ENCODE assay signal across 9 cellular contexts in genomic region chr1:145891143-145891542, GRCh38. TPM values are rescaled to one million over a fixed set of nuclear protein-coding genes. Genes with fewer than 3 reads are reported as not detected.
DNase-seq lines count a peak whose midpoint lies in the region; ATAC-seq and TF ChIP-seq lines count a peak whose summit lies in the region.
"Had no signal": no experiment of that assay in that cellular context is flagged by ENCODE, and none has a peak within 500 bp of the region (broad histone marks: within the 10 kb centered on the region; RNA-seq: fewer than 3 reads in every experiment).

No MANE protein-coding gene starts in this region.

- TF ChIP-seq CTCF in mammary epithelial cell (conservative IDR thresholded peaks at IDR 0.05 in 1 of 2, IDR thresholded peaks at IDR 0.05 in 1 of 2; ENCODE audit: extremely low read depth in 1 of 2, insufficient read depth in 1 of 2, low read depth in 1 of 2, low read length in 2 of 2) (no peak), upper lobe of right lung (IDR thresholded peaks at IDR 0.05) (no peak)

- H3K23ac ChIP-seq in mesenchymal stem cell (ENCODE audit: low read length in 2 of 2), result no peak overlapping the region

- H3K18ac ChIP-seq in mesenchymal stem cell (ENCODE audit: low read depth in 1 of 2, low read length in 2 of 2), result no peak overlapping the region

- H3K4ac ChIP-seq in mesenchymal stem cell (ENCODE audit: low read depth in 1 of 2, low read length in 2 of 2), result peak overlapping the region in 1 of 2 experiments; percentile 88

- dilution Hi-C loops in mammary epithelial cell (cut with HindIII; ENCODE audit: low sequenced_read_pairs), result no loop called here

- no peak overlapping the region for H2BK5ac ChIP-seq in mesenchymal stem cell (ENCODE audit: low read depth, low read length, poor library complexity, severe bottlenecking)

- H3K9ac ChIP-seq in mammary epithelial cell (ENCODE audit: insufficient read depth, low read length), result peak overlapping the region; percentile 46
- H3K9ac ChIP-seq in mesenchymal stem cell (ENCODE audit: low read length), result peak overlapping the region; percentile 88

- H4K8ac ChIP-seq in mesenchymal stem cell (ENCODE audit: low read length), result peak overlapping the region; percentile 19

- intact Hi-C loops in mammary epithelial cell (cut with micrococcal nuclease), result no loop called here
- intact Hi-C loops in upper lobe of right lung (cut with DNase I), result loop anchor here (10.0 kb wide), 1 partner anchor 124 kb away; no protein-coding TSS in a partner anchor

- no TSS peak for BruUV-seq in mammary epithelial cell (replicated peaks; lab: Mats Ljungman, UMichigan)

- H4K91ac ChIP-seq in mesenchymal stem cell (ENCODE audit: low read length), result no peak overlapping the region

- in situ Hi-C loops in mammary epithelial cell (cut with MboI; ENCODE audit: low sequenced_read_pairs in 2 of 2), result loop anchor here in 1 of 2 donors (10.0 kb wide), 1 partner anchor 114 kb away; no protein-coding TSS in a partner anchor

- WGBS in mammary epithelial cell (ENCODE audit: low coverage, missing lambda C conversion rate), result 0% methylated on average over 1 of the region's 1 CpG
- WGBS in mesenchymal stem cell, result no CpG with 5 or more reads among the region's 1 CpG

- H3K4me2 ChIP-seq in mammary epithelial cell (ENCODE audit: insufficient read depth, low read depth, low read length) (peak overlapping the region; percentile 72), mesenchymal stem cell (ENCODE audit: low read length, poor library complexity, severe bottlenecking) (no peak overlapping the region)

- H3K27ac ChIP-seq in mammary epithelial cell (ENCODE audit: insufficient read depth, low read depth, low read length), result peak overlapping the region; percentile 73
- peak overlapping the region; percentile 98 for H3K27ac ChIP-seq in mesenchymal stem cell (ENCODE audit: low read length, poor library complexity, severe bottlenecking)
- H3K27ac ChIP-seq in upper lobe of right lung, result peak overlapping the region; percentile 92

- H3K14ac ChIP-seq in mesenchymal stem cell (ENCODE audit: low read length in 2 of 2), result no peak overlapping the region

- CTCF ChIA-PET in mammary epithelial cell (lab: Charles Lee; ENCODE audit: low non-redundant PET), result interaction anchor here (0.5 to 1.4 kb wide), 5 partner anchors 13 to 88 kb away, joined by 3 to 13 read pairs (median 4); partner anchors contain the start of gene PIAS3

- peaks cover 2% of the 10 kb centered on the region for H3K79me1 ChIP-seq in mesenchymal stem cell (replicated peaks; ENCODE audit: low read length, poor library complexity, severe bottlenecking)

- H2BK120ac ChIP-seq in mesenchymal stem cell (ENCODE audit: low read depth, low read length), result peak overlapping the region; percentile 69

- no peak overlapping the region for H2BK15ac ChIP-seq in mesenchymal stem cell (ENCODE audit: low read depth, poor library complexity, severe bottlenecking)

- H3K4me1 ChIP-seq in mammary epithelial cell (ENCODE audit: insufficient read depth, low read length) (peaks cover 36% of the 10 kb centered on the region), mesenchymal stem cell (ENCODE audit: control insufficient read depth, insufficient read depth, low read depth, low read length) (peaks cover 23% of the 10 kb centered on the region), upper lobe of right lung (peaks cover 28% of the 10 kb centered on the region)

- DNase-seq in NCI-H2081 treated with DMSO at 0.1 percent for 48 hours (lab: John Stamatoyannopoulos, UW) (peak; percentile 30), mammary epithelial cell (peak; percentile 72), mesenchymal stem cell (no peak), upper lobe of right lung (no peak), amniotic stem cell (lab: John Stamatoyannopoulos, UW) (no peak)
- no peak for DNase-seq in activated CD4-positive, alpha-beta T cell treated with anti-CD3 and anti-CD28 coated beads for 4 hours

- H3K9me3 ChIP-seq in mammary epithelial cell (replicated peaks; ENCODE audit: insufficient read depth, low read length), result no peaks in the 10 kb centered on the region
- no peaks in the 10 kb centered on the region for H3K9me3 ChIP-seq in mesenchymal stem cell (ENCODE audit: control insufficient read depth, low read length)
- no peaks in the 10 kb centered on the region for H3K9me3 ChIP-seq in upper lobe of right lung

- no peaks in the 10 kb centered on the region for H4K20me1 ChIP-seq in mammary epithelial cell (ENCODE audit: insufficient read depth, low read length)

- no peaks in the 10 kb centered on the region for H3K79me2 ChIP-seq in mammary epithelial cell (ENCODE audit: insufficient read depth, low read length)

- H2AK5ac ChIP-seq in mesenchymal stem cell (ENCODE audit: low read length, severe bottlenecking), result no peak overlapping the region

- H2BK12ac ChIP-seq in mesenchymal stem cell (ENCODE audit: low read length in 2 of 2), result peak overlapping the region in 1 of 2 experiments; percentile 67

- H3K27me3 ChIP-seq in mammary epithelial cell (ENCODE audit: insufficient read depth, low read length) (no peaks in the 10 kb centered on the region), mesenchymal stem cell (ENCODE audit: control insufficient read depth in 1 of 2, insufficient read depth in 1 of 2, low read length in 2 of 2) (no peaks in the 10 kb centered on the region), upper lobe of right lung (no peaks in the 10 kb centered on the region)

- H3K4me3 ChIP-seq in mammary epithelial cell (replicated peaks in 1 of 3; ENCODE audit: insufficient read depth in 1 of 3, low read depth in 2 of 3, low read length in 3 of 3) (peak overlapping the region in 2 of 3 experiments; percentile 1 to 8), mesenchymal stem cell (ENCODE audit: insufficient read depth in 1 of 2, low read depth in 1 of 2, low read length in 2 of 2) (peak overlapping the region in 1 of 2 experiments; percentile 50), upper lobe of right lung (no peak overlapping the region)
- H3K4me3 ChIP-seq: GM12878 had no signal

- H3K36me3 ChIP-seq in mammary epithelial cell (ENCODE audit: insufficient read depth, low read length) (no peaks in the 10 kb centered on the region), mesenchymal stem cell (ENCODE audit: control insufficient read depth in 1 of 2, insufficient read depth in 2 of 2, low read depth in 1 of 2, low read length in 2 of 2) (peaks cover 4 to 40% of the 10 kb centered on the region in 2 experiments), upper lobe of right lung (no peaks in the 10 kb centered on the region)

- ATAC-seq in upper lobe of right lung (peak; percentile 59), GM19351 (IDR thresholded peaks at IDR 0.05; ENCODE audit: unreplicated experiment) (no peak)

- peak overlapping the region; percentile 86 for H2AFZ ChIP-seq in mammary epithelial cell (ENCODE audit: low read depth, low read length)
- no peak overlapping the region for H2AFZ ChIP-seq in mesenchymal stem cell (ENCODE audit: low read depth, low read length)

RNA-seq across cellular contexts. Expression of gene ANKRD35, which starts 5.5 kb away (rescaled TPM):
- total RNA-seq in mammary epithelial cell (under 1 TPM; 0.33 to 0.66 TPM), upper lobe of right lung (1.6 TPM)
- 0.67 TPM for polyA plus RNA-seq in mammary epithelial cell
- 4.8 TPM for polyA minus RNA-seq in mammary epithelial cell
- polyA plus RNA-seq in mesenchymal stem cell (2013, experiment 1 of 2), result 0.66 TPM
- polyA plus RNA-seq in mesenchymal stem cell (2013, experiment 2 of 2), result 0.67 TPM
- total RNA-seq: NCI-H460 had no signal

RNA-seq across cellular contexts. Expression of gene ITGA10, which starts 18.7 kb away (rescaled TPM):
- 1 to 10 TPM; 1.3 to 9.0 TPM for total RNA-seq in mammary epithelial cell
- polyA plus RNA-seq in mammary epithelial cell, result 5.1 TPM
- 0.41 TPM for polyA minus RNA-seq in mammary epithelial cell
- polyA plus RNA-seq in mesenchymal stem cell (2013, experiment 1 of 2), result 2.1 TPM
- polyA plus RNA-seq in mesenchymal stem cell (2013, experiment 2 of 2), result 1.7 TPM
- 10.8 TPM for total RNA-seq in upper lobe of right lung

RNA-seq across cellular contexts. Expression of gene PEX11B, which starts 27.4 kb away (rescaled TPM):
- 10 to 100 TPM; 30.4 to 36.3 TPM for total RNA-seq in mammary epithelial cell
- 31.0 TPM for polyA plus RNA-seq in mammary epithelial cell
- polyA minus RNA-seq in mammary epithelial cell, result 17.2 TPM
- polyA plus RNA-seq in mesenchymal stem cell (2013, experiment 1 of 2), result 30.6 TPM
- polyA plus RNA-seq in mesenchymal stem cell (2013, experiment 2 of 2), result 30.5 TPM
- 31.0 TPM for total RNA-seq in upper lobe of right lung

RNA-seq across cellular contexts. Expression of gene PIAS3, which starts 32.3 kb away (rescaled TPM):
- total RNA-seq in mammary epithelial cell, result 10 to 100 TPM; 21.7 to 58.8 TPM
- polyA plus RNA-seq in mammary epithelial cell, result 40.5 TPM
- polyA minus RNA-seq in mammary epithelial cell, result 89.4 TPM
- 70.7 TPM for polyA plus RNA-seq in mesenchymal stem cell (2013, experiment 1 of 2)
- polyA plus RNA-seq in mesenchymal stem cell (2013, experiment 2 of 2), result 66.4 TPM
- 29.2 TPM for total RNA-seq in upper lobe of right lung

RNA-seq across cellular contexts. Expression of gene RBM8A, which starts 36.1 kb away (rescaled TPM):
- 100 to 1,000 TPM in 1 of 2 donors, 10 to 100 TPM in 1; 80.2 to 172 TPM for total RNA-seq in mammary epithelial cell
- 172 TPM for polyA plus RNA-seq in mammary epithelial cell
- polyA minus RNA-seq in mammary epithelial cell, result 57.7 TPM
- 135 TPM for polyA plus RNA-seq in mesenchymal stem cell (2013, experiment 1 of 2)
- polyA plus RNA-seq in mesenchymal stem cell (2013, experiment 2 of 2), result 142 TPM
- 102 TPM for total RNA-seq in upper lobe of right lung

Comparison
In these comparisons a context has a peak if more than half of its experiments do, and no peak if none do; other contexts are left out.
1. DNase-seq: peak in NCI-H2081 treated with DMSO at 0.1 percent for 48 hours (single experiment) and mammary epithelial cell (single experiment); none in mesenchymal stem cell (single experiment), upper lobe of right lung (single experiment), amniotic stem cell (single experiment) and activated CD4-positive, alpha-beta T cell treated with anti-CD3 and anti-CD28 coated beads for 4 hours (0 of 2).
2. Peak in every context shown above with its lines, with median percentiles within 50 percentile points of each other: H3K27ac ChIP-seq.